1 cellular context compared by ENCODE assay signal in genomic region chr16:69481901-69482341, GRCh38.
TF ChIP-seq lines count a peak whose summit lies in the region.

No MANE protein-coding gene starts in this region.

TF ChIP-seq in HepG2, 621 proteins besides CTCF, POLR2A, EP300 and RAD21 (continued from another document and continues in another):
- no peak for TF ChIP-seq ZNF646 (CRISPR knock-in tag; IDR thresholded peaks at IDR 0.05)
- 0 out of 2 replicates have a peak, but pooled peaks have one; percentile 43 for TF ChIP-seq NFKB2 (CRISPR knock-in tag; IDR thresholded peaks at IDR 0.05; ENCODE audit: borderline replicate concordance)
- TF ChIP-seq ZNF83 (CRISPR knock-in tag; IDR thresholded peaks at IDR 0.05; ENCODE audit: borderline replicate concordance), result no peak
- TF ChIP-seq, protein P1, sequence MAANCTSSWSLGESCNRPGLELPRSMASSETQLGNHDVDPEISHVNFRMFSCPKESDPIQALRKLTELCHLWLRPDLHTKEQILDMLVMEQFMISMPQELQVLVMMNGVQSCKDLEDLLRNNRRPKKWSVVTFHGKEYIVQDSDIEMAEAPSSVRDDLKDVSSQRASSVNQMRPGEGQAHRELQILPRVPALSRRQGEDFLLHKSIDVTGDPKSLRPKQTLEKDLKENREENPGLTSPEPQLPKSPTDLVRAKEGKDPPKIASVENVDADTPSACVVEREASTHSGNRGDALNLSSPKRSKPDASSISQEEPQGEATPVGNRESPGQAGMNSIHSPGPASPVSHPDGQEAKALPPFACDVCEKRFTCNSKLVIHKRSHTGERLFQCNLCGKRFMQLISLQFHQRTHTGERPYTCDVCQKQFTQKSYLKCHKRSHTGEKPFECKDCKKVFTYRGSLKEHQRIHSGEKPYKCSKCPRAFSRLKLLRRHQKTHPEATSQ (CRISPR knock-in tag; IDR thresholded peaks at IDR 0.05; ENCODE audit: borderline replicate concordance), result no peak
- TF ChIP-seq FOXK1 (CRISPR knock-in tag; IDR thresholded peaks at IDR 0.05; ENCODE audit: borderline replicate concordance, low read depth), result no peak
- no peak for TF ChIP-seq ZNF552 (CRISPR knock-in tag; IDR thresholded peaks at IDR 0.05; ENCODE audit: borderline replicate concordance)
- TF ChIP-seq DDIT3 (CRISPR knock-in tag; IDR thresholded peaks at IDR 0.05), result no peak
- TF ChIP-seq PAXIP1 (CRISPR knock-in tag; conservative IDR thresholded peaks at IDR 0.05), result no peak
- peak; percentile 64; the same call in 1 of the 2 replicates for TF ChIP-seq ZBTB33 (CRISPR knock-in tag; IDR thresholded peaks at IDR 0.05)
- TF ChIP-seq, protein P2, sequence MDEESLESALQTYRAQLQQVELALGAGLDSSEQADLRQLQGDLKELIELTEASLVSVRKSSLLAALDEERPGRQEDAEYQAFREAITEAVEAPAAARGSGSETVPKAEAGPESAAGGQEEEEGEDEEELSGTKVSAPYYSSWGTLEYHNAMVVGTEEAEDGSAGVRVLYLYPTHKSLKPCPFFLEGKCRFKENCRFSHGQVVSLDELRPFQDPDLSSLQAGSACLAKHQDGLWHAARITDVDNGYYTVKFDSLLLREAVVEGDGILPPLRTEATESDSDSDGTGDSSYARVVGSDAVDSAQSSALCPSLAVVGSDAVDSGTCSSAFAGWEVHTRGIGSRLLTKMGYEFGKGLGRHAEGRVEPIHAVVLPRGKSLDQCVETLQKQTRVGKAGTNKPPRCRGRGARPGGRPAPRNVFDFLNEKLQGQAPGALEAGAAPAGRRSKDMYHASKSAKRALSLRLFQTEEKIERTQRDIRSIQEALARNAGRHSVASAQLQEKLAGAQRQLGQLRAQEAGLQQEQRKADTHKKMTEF (CRISPR knock-in tag; IDR thresholded peaks at IDR 0.05), result no peak
- no peak for TF ChIP-seq ZNF260 (CRISPR knock-in tag; IDR thresholded peaks at IDR 0.05; ENCODE audit: borderline replicate concordance, low read depth)
- TF ChIP-seq, protein P3, sequence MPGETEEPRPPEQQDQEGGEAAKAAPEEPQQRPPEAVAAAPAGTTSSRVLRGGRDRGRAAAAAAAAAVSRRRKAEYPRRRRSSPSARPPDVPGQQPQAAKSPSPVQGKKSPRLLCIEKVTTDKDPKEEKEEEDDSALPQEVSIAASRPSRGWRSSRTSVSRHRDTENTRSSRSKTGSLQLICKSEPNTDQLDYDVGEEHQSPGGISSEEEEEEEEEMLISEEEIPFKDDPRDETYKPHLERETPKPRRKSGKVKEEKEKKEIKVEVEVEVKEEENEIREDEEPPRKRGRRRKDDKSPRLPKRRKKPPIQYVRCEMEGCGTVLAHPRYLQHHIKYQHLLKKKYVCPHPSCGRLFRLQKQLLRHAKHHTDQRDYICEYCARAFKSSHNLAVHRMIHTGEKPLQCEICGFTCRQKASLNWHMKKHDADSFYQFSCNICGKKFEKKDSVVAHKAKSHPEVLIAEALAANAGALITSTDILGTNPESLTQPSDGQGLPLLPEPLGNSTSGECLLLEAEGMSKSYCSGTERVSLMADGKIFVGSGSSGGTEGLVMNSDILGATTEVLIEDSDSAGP (CRISPR knock-in tag; IDR thresholded peaks at IDR 0.05; ENCODE audit: borderline replicate concordance), result no peak
- TF ChIP-seq EED (CRISPR knock-in tag; IDR thresholded peaks at IDR 0.05), result no peak
- TF ChIP-seq, protein P4, sequence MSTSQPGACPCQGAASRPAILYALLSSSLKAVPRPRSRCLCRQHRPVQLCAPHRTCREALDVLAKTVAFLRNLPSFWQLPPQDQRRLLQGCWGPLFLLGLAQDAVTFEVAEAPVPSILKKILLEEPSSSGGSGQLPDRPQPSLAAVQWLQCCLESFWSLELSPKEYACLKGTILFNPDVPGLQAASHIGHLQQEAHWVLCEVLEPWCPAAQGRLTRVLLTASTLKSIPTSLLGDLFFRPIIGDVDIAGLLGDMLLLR (CRISPR knock-in tag; IDR thresholded peaks at IDR 0.05), result no peak
- no peak for TF ChIP-seq NCOA1 (CRISPR knock-in tag; IDR thresholded peaks at IDR 0.05)
- TF ChIP-seq, protein P5, sequence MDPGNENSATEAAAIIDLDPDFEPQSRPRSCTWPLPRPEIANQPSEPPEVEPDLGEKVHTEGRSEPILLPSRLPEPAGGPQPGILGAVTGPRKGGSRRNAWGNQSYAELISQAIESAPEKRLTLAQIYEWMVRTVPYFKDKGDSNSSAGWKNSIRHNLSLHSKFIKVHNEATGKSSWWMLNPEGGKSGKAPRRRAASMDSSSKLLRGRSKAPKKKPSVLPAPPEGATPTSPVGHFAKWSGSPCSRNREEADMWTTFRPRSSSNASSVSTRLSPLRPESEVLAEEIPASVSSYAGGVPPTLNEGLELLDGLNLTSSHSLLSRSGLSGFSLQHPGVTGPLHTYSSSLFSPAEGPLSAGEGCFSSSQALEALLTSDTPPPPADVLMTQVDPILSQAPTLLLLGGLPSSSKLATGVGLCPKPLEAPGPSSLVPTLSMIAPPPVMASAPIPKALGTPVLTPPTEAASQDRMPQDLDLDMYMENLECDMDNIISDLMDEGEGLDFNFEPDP (CRISPR knock-in tag; conservative IDR thresholded peaks at IDR 0.05), result no peak
- TF ChIP-seq, protein P6, sequence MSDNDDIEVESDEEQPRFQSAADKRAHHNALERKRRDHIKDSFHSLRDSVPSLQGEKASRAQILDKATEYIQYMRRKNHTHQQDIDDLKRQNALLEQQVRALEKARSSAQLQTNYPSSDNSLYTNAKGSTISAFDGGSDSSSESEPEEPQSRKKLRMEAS (IDR thresholded peaks at IDR 0.05), result 0 out of 2 replicates have a peak, but pooled peaks have one; percentile 16
- peak; percentile 30; the same call in 1 of the 2 replicates for TF ChIP-seq ZFY (CRISPR knock-in tag; IDR thresholded peaks at IDR 0.05)
- TF ChIP-seq ARID2 (CRISPR knock-in tag; IDR thresholded peaks at IDR 0.05; ENCODE audit: borderline replicate concordance), result 0 out of 2 replicates have a peak, but pooled peaks have one; percentile 23
- no peak for TF ChIP-seq THAP9 (CRISPR knock-in tag; IDR thresholded peaks at IDR 0.05; ENCODE audit: borderline replicate concordance)
- no peak for TF ChIP-seq ZNF17 (CRISPR knock-in tag; IDR thresholded peaks at IDR 0.05)
- TF ChIP-seq ZNF446 (CRISPR knock-in tag; IDR thresholded peaks at IDR 0.05), result no peak
